ENCODE assay signal across 14 cellular contexts in the genomic region with DNA sequence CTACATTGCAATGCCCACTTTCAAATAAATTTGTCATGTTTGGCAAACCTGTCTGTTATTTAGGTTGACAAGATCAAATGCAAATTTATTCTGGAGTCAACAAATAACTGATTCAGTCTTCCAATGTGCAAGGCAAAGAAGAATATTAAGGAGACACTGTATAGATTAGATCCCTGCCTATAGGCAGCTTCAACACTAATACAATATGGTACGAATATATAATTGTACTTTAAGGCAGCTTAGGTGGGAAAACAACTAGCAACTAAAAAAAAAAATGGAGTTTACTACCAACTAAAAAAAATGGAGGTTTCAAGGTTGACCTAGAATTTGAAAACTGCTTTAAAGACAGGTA. TPM values are rescaled to one million over a fixed set of nuclear protein-coding genes. Genes with fewer than 3 reads are reported as not detected.
DNase-seq lines count a peak whose midpoint lies in the region; ATAC-seq, FAIRE-seq and TF ChIP-seq lines count a peak whose summit lies in the region.
"Had no signal": no experiment of that assay in that cellular context is flagged by ENCODE, and none has a peak within 500 bp of the region (broad histone marks: within the 10 kb centered on the region; RNA-seq: fewer than 3 reads in every experiment).

No MANE protein-coding gene starts in this region.

- TF ChIP-seq CTCF in Caco-2 (IDR thresholded peaks at IDR 0.05; ENCODE audit: insufficient read depth in 1 of 2, low read depth in 1 of 2, low read length in 1 of 2, severe bottlenecking in 1 of 2, unreplicated experiment in 1 of 2) (no peak), K562 (IDR thresholded peaks at IDR 0.05 in 2 of 3, conservative IDR thresholded peaks at IDR 0.05 in 1 of 3; ENCODE audit: insufficient read depth in 2 of 3, low read depth in 1 of 3, low read length in 3 of 3) (no peak), nephron progenitor cell (IDR thresholded peaks at IDR 0.05) (no peak)

- no peak for ATAC-seq in K562

- TF ChIP-seq POLR2A in K562 (conservative IDR thresholded peaks at IDR 0.05): no peak

- H3K27me3 ChIP-seq in Caco-2 (replicated peaks; ENCODE audit: control insufficient read depth, insufficient read depth, low read length): no peaks in the 10 kb centered on the region
- no peaks in the 10 kb centered on the region for H3K27me3 ChIP-seq in K562 (ENCODE audit: control insufficient read depth in 2 of 2, insufficient read depth in 2 of 2, low read length in 2 of 2)
- H3K27me3 ChIP-seq: upper lobe of right lung had no signal

- H3K9ac ChIP-seq in K562 (ENCODE audit: insufficient read depth in 1 of 2, low read depth in 2 of 2, low read length in 2 of 2): peak overlapping the region in 1 of 2 experiments; percentile 66; a peak in 1 of 4 replicates
- H3K9ac ChIP-seq: SK-N-SH had no signal

- H3K4me1 Mint-ChIP-seq in Caco-2 (ENCODE audit: low read depth, unreplicated experiment): peaks cover 15% of the 10 kb centered on the region
- H3K4me1 Mint-ChIP-seq in IgD-negative memory B cell: peaks cover 7 to 18% (median 16%) of the 10 kb centered on the region in 3 donors
- peaks cover 54% of the 10 kb centered on the region for H3K4me1 Mint-ChIP-seq in nephron progenitor cell

- H3K9me3 ChIP-seq in Caco-2 (no peaks in the 10 kb centered on the region), K562 (replicated peaks; ENCODE audit: control insufficient read depth, insufficient read depth, low read depth, low read length) (no peaks in the 10 kb centered on the region)
- H3K9me3 ChIP-seq: SK-N-SH, upper lobe of right lung had no signal

- DNase-seq in Caco-2 (no peak), K562 (ENCODE audit: extremely low read depth in 1 of 4, low spot score in 3 of 4) (no peak), nephron progenitor cell (no peak), COR-L47 (lab: John Stamatoyannopoulos, UW) (no peak), NCI-H748 treated with DMSO at 0.1 percent for 48 hours (lab: John Stamatoyannopoulos, UW) (no peak), OCI-M2 (lab: John Stamatoyannopoulos, UW; ENCODE audit: unreplicated experiment) (no peak), iPS-NIHi7 (ENCODE audit: extremely low spot score) (no peak)
- DNase-seq: activated CD4-positive, alpha-beta T cell treated with anti-CD3 and anti-CD28 coated beads for 1 hour; dermis blood vessel endothelial cell; upper lobe of right lung had no signal

- no peak overlapping the region for H3K4me3 ChIP-seq in Caco-2 (ENCODE audit: low read depth, low read length)
- H3K4me3 ChIP-seq in K562: no peak overlapping the region

- H3K36me3 ChIP-seq in Caco-2 (ENCODE audit: control insufficient read depth, insufficient read depth, low read length): no peaks in the 10 kb centered on the region
- no peaks in the 10 kb centered on the region for H3K36me3 ChIP-seq in K562 (ENCODE audit: control insufficient read depth, insufficient read depth, low read length)
- H3K36me3 ChIP-seq: upper lobe of right lung had no signal

- H3K27ac ChIP-seq in K562 (ENCODE audit: extremely low read depth, low read depth, low read length): no peak overlapping the region

- H4K20me1 ChIP-seq in K562 (replicated peaks; ENCODE audit: control insufficient read depth, insufficient read depth, low read length): peaks cover 6% of the 10 kb centered on the region

- no peak for TF ChIP-seq RAD21 in K562 (CRISPR knock-in tag; conservative IDR thresholded peaks at IDR 0.05 in 1 of 2, IDR thresholded peaks at IDR 0.05 in 1 of 2)

- no peak for TF ChIP-seq EP300 in K562 (IDR thresholded peaks at IDR 0.05; ENCODE audit: low read length)

- peak overlapping the region; percentile 83 for H3K27ac Mint-ChIP-seq in Caco-2 (ENCODE audit: unreplicated experiment)
- H3K27ac Mint-ChIP-seq in IgD-negative memory B cell: peak overlapping the region in 1 of 3 donors; percentile 54
- H3K27ac Mint-ChIP-seq in nephron progenitor cell: peak overlapping the region; percentile 93

- H3K4me1 ChIP-seq in Caco-2: peaks cover 18% of the 10 kb centered on the region
- peaks cover 25 to 31% of the 10 kb centered on the region in 2 experiments for H3K4me1 ChIP-seq in K562 (replicated peaks in 1 of 2; ENCODE audit: control insufficient read depth in 2 of 2, insufficient read depth in 2 of 2, low read length in 2 of 2)

- no peak for FAIRE-seq in K562 (lab: Jason Lieb, UNC)
- FAIRE-seq: D721Med, kidney had no signal

- in situ Hi-C loops in K562 (cut with MboI): no loop called here

- H3K27me3 Mint-ChIP-seq in Caco-2 (ENCODE audit: insufficient read depth, unreplicated experiment) (no peaks in the 10 kb centered on the region), IgD-negative memory B cell (no peaks in the 10 kb centered on the region), nephron progenitor cell (ENCODE audit: low read depth, poor library complexity) (peaks cover 3% of the 10 kb centered on the region)

- intact Hi-C loops in Caco-2 (cut with micrococcal nuclease; ENCODE audit: unreplicated experiment): no loop called here
- intact Hi-C loops in K562 (cut with micrococcal nuclease): no loop called here

- 40% methylated on average over 1 of the region's 1 CpG for WGBS in K562 (ENCODE audit: insufficient coverage, low coverage, missing lambda C conversion rate)

- H3K9me3 Mint-ChIP-seq in Caco-2 (ENCODE audit: unreplicated experiment) (no peaks in the 10 kb centered on the region), IgD-negative memory B cell (no peaks in the 10 kb centered on the region), nephron progenitor cell (no peaks in the 10 kb centered on the region)

- H3K79me2 ChIP-seq in K562 (ENCODE audit: control insufficient read depth, insufficient read depth, low read length): peaks cover 26% of the 10 kb centered on the region

- H3K4me2 ChIP-seq in K562 (ENCODE audit: insufficient read depth, low read length): no peak overlapping the region

- CTCF ChIA-PET in Caco-2 (lab: Charles Lee): no interaction called here
- CTCF ChIA-PET in K562 (lab: Yijun Ruan, JAX; ENCODE audit: low intra/inter-chr PET ratio): no interaction called here

- BruUV-seq in Caco-2 (replicated peaks; lab: Mats Ljungman, UMichigan) (no TSS peak), K562 (replicated peaks; lab: Mats Ljungman, UMichigan) (no TSS peak)

- POLR2A ChIA-PET in Caco-2 (lab: Charles Lee): interaction anchor here (1.2 to 1.4 kb wide), 2 partner anchors 16 to 26 kb away, joined by 6 to 14 read pairs; a partner anchor contains a TSS
- POLR2A ChIA-PET in K562 (lab: Yijun Ruan, JAX): interaction anchor here (0.6 to 2.9 kb wide), 7 partner anchors 10 to 1705 kb away, joined by 3 to 22 read pairs (median 5); a partner anchor contains a TSS

- no peaks in the 10 kb centered on the region for H3K9me1 ChIP-seq in K562 (ENCODE audit: control insufficient read depth, insufficient read depth, low read length)

- H2AFZ ChIP-seq in K562 (ENCODE audit: low read depth, low read length): peak overlapping the region; percentile 79; the same call in 1 of the 2 replicates

- H3K4me3 Mint-ChIP-seq in Caco-2 (ENCODE audit: unreplicated experiment) (peak overlapping the region; percentile 77), IgD-negative memory B cell (peak overlapping the region; percentile 81 to 94 (median 86)), nephron progenitor cell (peak overlapping the region; percentile 81)

- peaks cover 18% of the 10 kb centered on the region for H3K36me3 Mint-ChIP-seq in Caco-2 (ENCODE audit: insufficient read depth, unreplicated experiment)
- H3K36me3 Mint-ChIP-seq in IgD-negative memory B cell: no peaks in the 10 kb centered on the region
- peaks cover 5% of the 10 kb centered on the region for H3K36me3 Mint-ChIP-seq in nephron progenitor cell (ENCODE audit: low read depth)

RNA-seq across cellular contexts. Expression of a gene that starts 1.7 kb away (rescaled TPM):
- total RNA-seq in Caco-2 (2022): 66.2 and 75.7 TPM in 2 replicates
- polyA plus RNA-seq in IgD-negative memory B cell: 7.1 TPM
- 25.9 and 85.9 TPM in 2 replicates for total RNA-seq in K562 (2011; cell fraction: chromatin; rRNA removed; ENCODE audit: low replicate concordance)
- total RNA-seq in K562 (2011; cell fraction: nucleolus; rRNA removed): 15.2 and 18.6 TPM in 2 replicates
- total RNA-seq in K562 (2011; cell fraction: nucleoplasm; rRNA removed): 37.9 and 64.3 TPM in 2 replicates
- total RNA-seq in K562 (2014; rRNA removed): 31.0 and 31.5 TPM in 2 replicates
- 47.2 and 51.7 TPM in 2 replicates for total RNA-seq in K562 (2014; rRNA removed; fragmentation: Illumina TruSeq; extraction: Trizol)
- 43.5 and 46.0 TPM in 2 replicates for total RNA-seq in K562 (2015; rRNA removed; fragmentation: Illumina TruSeq; extraction: Trizol)
- 55.3 and 55.5 TPM in 2 replicates for total RNA-seq in K562 (2021)
- polyA plus RNA-seq in K562 (2011; rRNA removed): 39.2 and 45.9 TPM in 2 replicates
- 10.6 and 21.2 TPM in 2 replicates for polyA plus RNA-seq in K562 (2011; cell fraction: cytosol; rRNA removed)
- polyA plus RNA-seq in K562 (2011; cell fraction: nucleus; rRNA removed): 28.4 and 50.3 TPM in 2 replicates
- polyA plus RNA-seq in K562 (2012): 57.5 and 65.6 TPM in 2 replicates
- 73.1 and 88.9 TPM in 2 replicates for polyA plus RNA-seq in K562 (2014; fragmentation: Illumina TruSeq; extraction: Trizol)
- 10 to 100 TPM; 23.9 to 24.0 TPM for polyA plus RNA-seq in K562 (2014; fragmentation: Nextera tagmentation; extraction: Ambion mirVana)
- 55.4 and 55.7 TPM in 2 replicates for polyA plus RNA-seq in K562 (2014; rRNA removed)
- 33.4 and 40.6 TPM in 2 replicates for polyA minus RNA-seq in K562 (2011; rRNA and poly(A)+ RNA removed)
- polyA minus RNA-seq in K562 (2011; cell fraction: cytosol; rRNA and poly(A)+ RNA removed): 16.5 and 19.0 TPM in 2 replicates
- polyA minus RNA-seq in K562 (2011; cell fraction: nucleus; rRNA and poly(A)+ RNA removed): 12.7 and 27.4 TPM in 2 replicates

RNA-seq across cellular contexts. Expression of a gene that starts 24.1 kb away (rescaled TPM):
- total RNA-seq in Caco-2 (2022) (24.9 and 26.4 TPM in 2 replicates), K562 (2014; rRNA removed) (43.5 and 47.6 TPM in 2 replicates), K562 (2014; rRNA removed; fragmentation: Illumina TruSeq; extraction: Trizol) (37.2 and 40.8 TPM in 2 replicates), K562 (2015; rRNA removed; fragmentation: Illumina TruSeq; extraction: Trizol) (37.4 and 42.8 TPM in 2 replicates), K562 (2021) (44.9 and 49.7 TPM in 2 replicates)
- polyA plus RNA-seq in IgD-negative memory B cell (7.8 TPM), K562 (2011; rRNA removed) (23.2 and 32.6 TPM in 2 replicates), K562 (2014; fragmentation: Illumina TruSeq; extraction: Trizol) (33.2 and 36.3 TPM in 2 replicates), K562 (2014; fragmentation: Nextera tagmentation; extraction: Ambion mirVana) (1 to 10 TPM; 7.7 to 9.7 TPM), K562 (2014; rRNA removed) (34.8 and 42.3 TPM in 2 replicates)
- total RNA-seq in K562 (2011; cell fraction: chromatin; rRNA removed; ENCODE audit: low replicate concordance): 17.5 and 28.0 TPM in 2 replicates
- 25.8 and 28.7 TPM in 2 replicates for total RNA-seq in K562 (2011; cell fraction: nucleolus; rRNA removed)
- 29.4 and 46.3 TPM in 2 replicates for total RNA-seq in K562 (2011; cell fraction: nucleoplasm; rRNA removed)
- 15.9 and 25.0 TPM in 2 replicates for polyA plus RNA-seq in K562 (2011; cell fraction: cytosol; rRNA removed)
- 14.4 and 18.9 TPM in 2 replicates for polyA plus RNA-seq in K562 (2011; cell fraction: nucleus; rRNA removed)
- polyA plus RNA-seq in K562 (2012): 32.3 and 37.0 TPM in 2 replicates
- 21.8 and 21.9 TPM in 2 replicates for polyA minus RNA-seq in K562 (2011; rRNA and poly(A)+ RNA removed)
- 16.1 and 16.3 TPM in 2 replicates for polyA minus RNA-seq in K562 (2011; cell fraction: cytosol; rRNA and poly(A)+ RNA removed)
- polyA minus RNA-seq in K562 (2011; cell fraction: nucleus; rRNA and poly(A)+ RNA removed): 20.7 and 29.2 TPM in 2 replicates

RNA-seq across cellular contexts. Expression of a gene that starts 24.2 kb away (rescaled TPM):
- total RNA-seq in Caco-2 (2022): 62.9 and 70.1 TPM in 2 replicates
- polyA plus RNA-seq in IgD-negative memory B cell: 8.6 TPM
- total RNA-seq in K562 (2011; cell fraction: chromatin; rRNA removed; ENCODE audit: low replicate concordance): 556 and 619 TPM in 2 replicates
- total RNA-seq in K562 (2011; cell fraction: nucleolus; rRNA removed): 297 and 303 TPM in 2 replicates
- total RNA-seq in K562 (2011; cell fraction: nucleoplasm; rRNA removed): 373 and 427 TPM in 2 replicates
- 33.9 and 37.4 TPM in 2 replicates for total RNA-seq in K562 (2014; rRNA removed)
- total RNA-seq in K562 (2014; rRNA removed; fragmentation: Illumina TruSeq; extraction: Trizol): 19.9 and 22.2 TPM in 2 replicates
- total RNA-seq in K562 (2015; rRNA removed; fragmentation: Illumina TruSeq; extraction: Trizol): 20.4 TPM in 2 replicates
- total RNA-seq in K562 (2021): 49.7 and 58.7 TPM in 2 replicates
- 77.2 and 85.6 TPM in 2 replicates for polyA plus RNA-seq in K562 (2011; rRNA removed)
- 33.4 and 42.3 TPM in 2 replicates for polyA plus RNA-seq in K562 (2011; cell fraction: cytosol; rRNA removed)
- polyA plus RNA-seq in K562 (2011; cell fraction: nucleus; rRNA removed): 811 and 959 TPM in 2 replicates
- 30.5 and 38.0 TPM in 2 replicates for polyA plus RNA-seq in K562 (2012)
- polyA plus RNA-seq in K562 (2014; fragmentation: Illumina TruSeq; extraction: Trizol): 22.7 and 23.3 TPM in 2 replicates
- 1 to 10 TPM; 4.3 to 5.1 TPM for polyA plus RNA-seq in K562 (2014; fragmentation: Nextera tagmentation; extraction: Ambion mirVana)
- polyA plus RNA-seq in K562 (2014; rRNA removed): 61.2 and 71.8 TPM in 2 replicates
- 60.4 and 66.1 TPM in 2 replicates for polyA minus RNA-seq in K562 (2011; rRNA and poly(A)+ RNA removed)
- 23.3 and 36.5 TPM in 2 replicates for polyA minus RNA-seq in K562 (2011; cell fraction: cytosol; rRNA and poly(A)+ RNA removed)
- 221 and 226 TPM in 2 replicates for polyA minus RNA-seq in K562 (2011; cell fraction: nucleus; rRNA and poly(A)+ RNA removed)

RNA-seq across cellular contexts. Expression of a gene that starts 25.3 kb away (rescaled TPM):
- total RNA-seq in Caco-2 (2022) (2.4 and 2.6 TPM in 2 replicates), K562 (2014; rRNA removed) (4.8 and 6.9 TPM in 2 replicates), K562 (2014; rRNA removed; fragmentation: Illumina TruSeq; extraction: Trizol) (6.3 and 7.1 TPM in 2 replicates), K562 (2015; rRNA removed; fragmentation: Illumina TruSeq; extraction: Trizol) (9.1 and 10.2 TPM in 2 replicates), K562 (2021) (3.7 and 4.6 TPM in 2 replicates)
- polyA plus RNA-seq in IgD-negative memory B cell (1.0 TPM), K562 (2011; rRNA removed) (11.8 and 12.6 TPM in 2 replicates), K562 (2014; fragmentation: Illumina TruSeq; extraction: Trizol) (6.0 and 6.2 TPM in 2 replicates), K562 (2014; fragmentation: Nextera tagmentation; extraction: Ambion mirVana) (1 to 10 TPM; 2.0 to 2.5 TPM), K562 (2014; rRNA removed) (7.2 and 12.8 TPM in 2 replicates)
- 3.7 and 10.2 TPM in 2 replicates for total RNA-seq in K562 (2011; cell fraction: chromatin; rRNA removed; ENCODE audit: low replicate concordance)
- total RNA-seq in K562 (2011; cell fraction: nucleolus; rRNA removed): 4.9 and 5.0 TPM in 2 replicates
- 8.4 and 14.4 TPM in 2 replicates for total RNA-seq in K562 (2011; cell fraction: nucleoplasm; rRNA removed)
- 3.5 and 5.8 TPM in 2 replicates for polyA plus RNA-seq in K562 (2011; cell fraction: cytosol; rRNA removed)
- polyA plus RNA-seq in K562 (2011; cell fraction: nucleus; rRNA removed): 5.3 and 6.8 TPM in 2 replicates
- 4.2 and 7.7 TPM in 2 replicates for polyA plus RNA-seq in K562 (2012)
- polyA minus RNA-seq in K562 (2011; rRNA and poly(A)+ RNA removed): 2.4 and 3.8 TPM in 2 replicates
- 0.64 and 0.95 TPM in 2 replicates for polyA minus RNA-seq in K562 (2011; cell fraction: cytosol; rRNA and poly(A)+ RNA removed)
- polyA minus RNA-seq in K562 (2011; cell fraction: nucleus; rRNA and poly(A)+ RNA removed): 4.8 and 9.9 TPM in 2 replicates

RNA-seq across cellular contexts. Expression of a gene that starts 25.4 kb away (rescaled TPM):
- 17.0 and 25.3 TPM in 2 replicates for total RNA-seq in Caco-2 (2022)
- polyA plus RNA-seq in IgD-negative memory B cell: 9.0 TPM
- total RNA-seq in K562 (2011; cell fraction: chromatin; rRNA removed; ENCODE audit: low replicate concordance): 44.9 and 104 TPM in 2 replicates
- total RNA-seq in K562 (2011; cell fraction: nucleolus; rRNA removed): 22.5 and 30.1 TPM in 2 replicates
- total RNA-seq in K562 (2011; cell fraction: nucleoplasm; rRNA removed): 54.3 and 84.0 TPM in 2 replicates
- 14.5 and 20.9 TPM in 2 replicates for total RNA-seq in K562 (2014; rRNA removed)
- 26.1 and 27.0 TPM in 2 replicates for total RNA-seq in K562 (2014; rRNA removed; fragmentation: Illumina TruSeq; extraction: Trizol)
- 22.2 and 25.6 TPM in 2 replicates for total RNA-seq in K562 (2015; rRNA removed; fragmentation: Illumina TruSeq; extraction: Trizol)
- total RNA-seq in K562 (2021): 24.0 and 27.7 TPM in 2 replicates
- 48.1 and 55.2 TPM in 2 replicates for polyA plus RNA-seq in K562 (2011; rRNA removed)
- 33.9 and 42.2 TPM in 2 replicates for polyA plus RNA-seq in K562 (2011; cell fraction: cytosol; rRNA removed)
- polyA plus RNA-seq in K562 (2011; cell fraction: nucleus; rRNA removed): 106 and 128 TPM in 2 replicates
- 24.4 and 26.4 TPM in 2 replicates for polyA plus RNA-seq in K562 (2012)
- polyA plus RNA-seq in K562 (2014; fragmentation: Illumina TruSeq; extraction: Trizol): 20.4 and 21.2 TPM in 2 replicates
- polyA plus RNA-seq in K562 (2014; fragmentation: Nextera tagmentation; extraction: Ambion mirVana): 10 to 100 TPM; 56.5 to 68.6 TPM
- polyA plus RNA-seq in K562 (2014; rRNA removed): 25.5 and 32.7 TPM in 2 replicates
- 48.9 and 76.1 TPM in 2 replicates for polyA minus RNA-seq in K562 (2011; rRNA and poly(A)+ RNA removed)
- 10.2 and 17.9 TPM in 2 replicates for polyA minus RNA-seq in K562 (2011; cell fraction: cytosol; rRNA and poly(A)+ RNA removed)
- 19.3 and 39.9 TPM in 2 replicates for polyA minus RNA-seq in K562 (2011; cell fraction: nucleus; rRNA and poly(A)+ RNA removed)
